In the genomic region with DNA sequence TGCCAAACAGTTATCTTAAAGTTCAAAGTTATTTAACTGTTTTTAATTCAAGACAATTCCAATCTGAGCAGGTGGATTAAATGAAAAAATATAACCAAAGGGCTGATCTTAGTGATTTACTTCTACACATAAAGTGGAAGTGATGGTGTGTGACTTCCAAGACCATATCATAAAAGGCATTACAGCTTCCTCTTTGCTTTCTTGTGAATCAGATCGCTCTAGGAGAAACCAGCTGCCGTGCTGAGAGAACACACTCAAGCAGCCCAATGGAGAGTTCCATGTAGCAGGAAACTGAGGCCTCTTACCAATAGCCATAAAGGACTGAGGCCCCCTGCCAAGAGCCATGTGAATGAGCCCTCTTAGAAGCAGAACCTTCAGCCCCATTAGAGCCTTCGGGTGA, we compare ENCODE assay signal across 9 cellular contexts.
DNase-seq lines count a peak whose midpoint lies in the region; ATAC-seq and TF ChIP-seq lines count a peak whose summit lies in the region.
"Had no signal": no experiment of that assay in that cellular context is flagged by ENCODE, and none has a peak within 500 bp of the region (broad histone marks: within the 10 kb centered on the region; RNA-seq: fewer than 3 reads in every experiment).

No MANE protein-coding gene starts in this region.

- intact Hi-C loops in IMR-90 (cut with micrococcal nuclease) (no loop called here), testis (cut with DNase I; ENCODE audit: low total_unique reads) (no loop called here)

- H3K79me1 ChIP-seq in IMR-90 (ENCODE audit: low read depth in 1 of 2, low read length in 2 of 2), result peaks cover 0 to 6% of the 10 kb centered on the region in 2 experiments; a peak in 1 of 4 replicates

- H3K4me2 ChIP-seq in IMR-90 (ENCODE audit: low read depth, low read length), result no peak overlapping the region
- peak overlapping the region; percentile 13 for H3K4me2 ChIP-seq in OCI-LY3 (ENCODE audit: low read length)
- H3K4me2 ChIP-seq: A549, GM23338 had no signal

- ATAC-seq in IMR-90 (ENCODE audit: low read depth) (no peak), HG02642 (IDR thresholded peaks at IDR 0.05; ENCODE audit: poor library complexity, unreplicated experiment) (no peak)
- ATAC-seq: A549, GM23338 had no signal

- BruUV-seq in IMR-90 (replicated peaks; lab: Mats Ljungman, UMichigan), result no TSS peak

- dilution Hi-C loops in IMR-90 (cut with HindIII; ENCODE audit: low sequenced_read_pairs, unreplicated experiment), result no loop called here

- no peak overlapping the region for H3K56ac ChIP-seq in IMR-90 (ENCODE audit: extremely low read depth, insufficient read depth, low read length)

- H3K4ac ChIP-seq in IMR-90 (ENCODE audit: low read depth, low read length), result no peak overlapping the region

- H3K18ac ChIP-seq in IMR-90 (ENCODE audit: low read depth, low read length), result no peak overlapping the region

- POLR2A ChIA-PET in IMR-90 (lab: Charles Lee; ENCODE audit: unreplicated experiment), result no interaction called here

- no peaks in the 10 kb centered on the region for H3K27me3 ChIP-seq in IMR-90 (ENCODE audit: control insufficient read depth, insufficient read depth, low read length)
- H3K27me3 ChIP-seq in OCI-LY3 (ENCODE audit: low read depth, low read length), result no peaks in the 10 kb centered on the region
- H3K27me3 ChIP-seq in testis, result no peaks in the 10 kb centered on the region

- H4K91ac ChIP-seq in IMR-90 (ENCODE audit: insufficient read depth, low read depth, low read length), result no peak overlapping the region

- no peak overlapping the region for H2AK9ac ChIP-seq in IMR-90 (replicated peaks; ENCODE audit: low read depth, low read length, poor library complexity)

- H3K23ac ChIP-seq in IMR-90 (ENCODE audit: low read depth, low read length), result no peak overlapping the region

- no peak for TF ChIP-seq CTCF in IMR-90 (conservative IDR thresholded peaks at IDR 0.05; ENCODE audit: low read depth, low read length)
- no peak for TF ChIP-seq CTCF in OCI-LY3 (IDR thresholded peaks at IDR 0.05; ENCODE audit: low read depth, low read length)
- TF ChIP-seq CTCF in testis (IDR thresholded peaks at IDR 0.05), result no peak

- H3K36me3 ChIP-seq in IMR-90 (ENCODE audit: control insufficient read depth, insufficient read depth, low read length) (peaks cover 7% of the 10 kb centered on the region), OCI-LY3 (replicated peaks; ENCODE audit: low read depth, low read length) (peaks cover 8% of the 10 kb centered on the region), testis (ENCODE audit: low read depth, missing control alignments) (no peaks in the 10 kb centered on the region)

- TF ChIP-seq POLR2A in IMR-90 (IDR thresholded peaks at IDR 0.05; ENCODE audit: low read depth, low read length) (no peak), testis (IDR thresholded peaks at IDR 0.05) (no peak)

- H3K4me3 ChIP-seq in IMR-90 (ENCODE audit: insufficient read depth, low read depth, low read length) (no peak overlapping the region), OCI-LY3 (ENCODE audit: low read length) (no peak overlapping the region), testis (no peak overlapping the region)
- H3K4me3 ChIP-seq: A549, GM23338 had no signal

- DNase-seq in IMR-90 (no peak), epithelial cell of prostate (ENCODE audit: low read depth, low spot score) (no peak), DMS 273 treated with DMSO at 0.1 percent for 48 hours (lab: John Stamatoyannopoulos, UW) (no peak), testis (no peak)
- DNase-seq: H7 had no signal

- in situ Hi-C loops in IMR-90 (cut with MboI; ENCODE audit: low sequenced_read_pairs), result no loop called here

- H4K20me1 ChIP-seq in IMR-90 (ENCODE audit: insufficient read depth, low read length), result no peaks in the 10 kb centered on the region; the same call in 1 of the 2 replicates
- H4K20me1 ChIP-seq in OCI-LY3 (ENCODE audit: insufficient read depth, low read length), result no peaks in the 10 kb centered on the region

- 100% methylated on average over 2 of the region's 3 CpGs; no CpG with 5 or more reads in 1 of the 2 experiments for WGBS in IMR-90 (ENCODE audit: extremely low coverage in 2 of 2, insufficient read length in 1 of 2), 2 experiments
- WGBS in testis, 2 donors, result 95 to 98% methylated on average over 3 of the region's 3 CpGs

- no peak overlapping the region for H4K5ac ChIP-seq in IMR-90 (ENCODE audit: low read depth, low read length)

- no peak overlapping the region for H3K14ac ChIP-seq in IMR-90 (replicated peaks; ENCODE audit: low read depth, low read length)

- H2AK5ac ChIP-seq in IMR-90 (ENCODE audit: low read depth, low read length), result 0 out of 2 replicates have a peak overlapping the region, but pooled peaks have one; percentile 2

- H2BK20ac ChIP-seq in IMR-90 (ENCODE audit: low read depth, low read length), result no peak overlapping the region

- CTCF ChIA-PET in IMR-90 (lab: Yijun Ruan, JAX), result interaction anchor here (0.5 kb wide), 1 partner anchor 517 kb away, joined by 3 read pairs; no protein-coding TSS in a partner anchor

- no peaks in the 10 kb centered on the region for H3K9me1 ChIP-seq in IMR-90 (ENCODE audit: insufficient read depth, low read length)

- no peaks in the 10 kb centered on the region for H3K79me2 ChIP-seq in OCI-LY3 (ENCODE audit: low read length)

- H2AFZ ChIP-seq in IMR-90 (replicated peaks; ENCODE audit: low read length, poor library complexity) (no peak overlapping the region), OCI-LY3 (ENCODE audit: low read depth, low read length) (no peak overlapping the region)
- H2AFZ ChIP-seq: GM23338 had no signal

- no peak overlapping the region for H2BK15ac ChIP-seq in IMR-90 (ENCODE audit: low read depth, low read length)

- no peak overlapping the region for H2BK5ac ChIP-seq in IMR-90 (ENCODE audit: low read depth, low read length, poor library complexity, severe bottlenecking)

- H3K4me1 ChIP-seq in IMR-90 (ENCODE audit: control insufficient read depth, insufficient read depth, low read length) (peaks cover 5% of the 10 kb centered on the region; the same call in 1 of the 2 replicates), OCI-LY3 (ENCODE audit: low read length) (peaks cover 17% of the 10 kb centered on the region), testis (no peaks in the 10 kb centered on the region)

- H2BK120ac ChIP-seq in IMR-90 (ENCODE audit: low read depth, low read length), result no peak overlapping the region

- no peaks in the 10 kb centered on the region for H3K9me3 ChIP-seq in IMR-90 (ENCODE audit: control insufficient read depth, insufficient read depth, low read length)
- no peaks in the 10 kb centered on the region for H3K9me3 ChIP-seq in OCI-LY3 (ENCODE audit: insufficient read depth, low read length)
- H3K9me3 ChIP-seq in testis, result no peaks in the 10 kb centered on the region
- H3K9me3 ChIP-seq: A549 had no signal

- TF ChIP-seq RAD21 in IMR-90 (IDR thresholded peaks at IDR 0.05; ENCODE audit: low read length), result no peak

- H4K8ac ChIP-seq in IMR-90 (ENCODE audit: low read depth in 2 of 2, low read length in 2 of 2), result no peak overlapping the region; a peak in 1 of 4 replicates

- no peak overlapping the region for H3K9ac ChIP-seq in IMR-90 (ENCODE audit: low read depth, low read length)
- H3K9ac ChIP-seq in OCI-LY3 (ENCODE audit: low read length), result no peak overlapping the region

- H3K27ac ChIP-seq in IMR-90 (ENCODE audit: insufficient read depth, low read length), result no peak overlapping the region
- H3K27ac ChIP-seq in OCI-LY3 (ENCODE audit: low read length), result no peak overlapping the region
- H3K27ac ChIP-seq in epithelial cell of prostate, result peak overlapping the region; percentile 65
- no peak overlapping the region for H3K27ac ChIP-seq in testis
- H3K27ac ChIP-seq: A549 had no signal

TF ChIP-seq in IMR-90, 13 proteins besides CTCF, POLR2A, EP300 and RAD21:
- TF ChIP-seq MAFK (IDR thresholded peaks at IDR 0.05; ENCODE audit: low read depth, low read length) (no peak), MXI1 (IDR thresholded peaks at IDR 0.05; ENCODE audit: borderline replicate concordance, low read depth, low read length) (no peak), CEBPB (IDR thresholded peaks at IDR 0.05; ENCODE audit: low read depth, low read length) (no peak), RFX5 (IDR thresholded peaks at IDR 0.05; ENCODE audit: low read depth, low read length) (no peak), RCOR1 (IDR thresholded peaks at IDR 0.05; ENCODE audit: insufficient replicate concordance, low read length) (no peak), BHLHE40 (IDR thresholded peaks at IDR 0.05; ENCODE audit: low read depth, low read length) (no peak)
- TF ChIP-seq, protein P1, sequence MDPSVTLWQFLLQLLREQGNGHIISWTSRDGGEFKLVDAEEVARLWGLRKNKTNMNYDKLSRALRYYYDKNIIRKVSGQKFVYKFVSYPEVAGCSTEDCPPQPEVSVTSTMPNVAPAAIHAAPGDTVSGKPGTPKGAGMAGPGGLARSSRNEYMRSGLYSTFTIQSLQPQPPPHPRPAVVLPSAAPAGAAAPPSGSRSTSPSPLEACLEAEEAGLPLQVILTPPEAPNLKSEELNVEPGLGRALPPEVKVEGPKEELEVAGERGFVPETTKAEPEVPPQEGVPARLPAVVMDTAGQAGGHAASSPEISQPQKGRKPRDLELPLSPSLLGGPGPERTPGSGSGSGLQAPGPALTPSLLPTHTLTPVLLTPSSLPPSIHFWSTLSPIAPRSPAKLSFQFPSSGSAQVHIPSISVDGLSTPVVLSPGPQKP (IDR thresholded peaks at IDR 0.05; ENCODE audit: borderline replicate concordance, low read depth, low read length), result no peak
